In the genomic region with DNA sequence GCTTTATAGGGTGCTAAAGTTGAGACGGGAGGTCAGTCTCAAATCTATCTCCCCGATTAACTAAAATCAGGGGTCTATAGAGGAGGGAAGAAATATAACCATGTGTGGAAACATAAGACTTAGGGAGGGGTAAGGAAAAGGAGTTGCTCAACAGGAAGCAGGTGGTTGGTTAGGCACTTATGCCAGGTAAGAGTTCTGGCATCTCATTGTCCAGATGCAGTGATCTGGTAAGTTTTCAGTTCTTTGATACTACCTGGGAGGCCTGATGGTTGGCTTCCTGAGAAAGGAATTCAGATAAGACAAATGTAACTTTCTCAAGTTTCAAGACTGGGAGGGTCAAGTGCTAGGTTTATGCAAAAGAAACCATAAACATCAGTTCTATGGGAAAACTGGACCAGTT, we compare ENCODE assay signal across 1 cellular context.
TF ChIP-seq lines count a peak whose summit lies in the region.

No MANE protein-coding gene starts in this region.

TF ChIP-seq in WTC11, 78 proteins besides CTCF, POLR2A, EP300 and RAD21 (continued from another document):
- TF ChIP-seq, protein P1, sequence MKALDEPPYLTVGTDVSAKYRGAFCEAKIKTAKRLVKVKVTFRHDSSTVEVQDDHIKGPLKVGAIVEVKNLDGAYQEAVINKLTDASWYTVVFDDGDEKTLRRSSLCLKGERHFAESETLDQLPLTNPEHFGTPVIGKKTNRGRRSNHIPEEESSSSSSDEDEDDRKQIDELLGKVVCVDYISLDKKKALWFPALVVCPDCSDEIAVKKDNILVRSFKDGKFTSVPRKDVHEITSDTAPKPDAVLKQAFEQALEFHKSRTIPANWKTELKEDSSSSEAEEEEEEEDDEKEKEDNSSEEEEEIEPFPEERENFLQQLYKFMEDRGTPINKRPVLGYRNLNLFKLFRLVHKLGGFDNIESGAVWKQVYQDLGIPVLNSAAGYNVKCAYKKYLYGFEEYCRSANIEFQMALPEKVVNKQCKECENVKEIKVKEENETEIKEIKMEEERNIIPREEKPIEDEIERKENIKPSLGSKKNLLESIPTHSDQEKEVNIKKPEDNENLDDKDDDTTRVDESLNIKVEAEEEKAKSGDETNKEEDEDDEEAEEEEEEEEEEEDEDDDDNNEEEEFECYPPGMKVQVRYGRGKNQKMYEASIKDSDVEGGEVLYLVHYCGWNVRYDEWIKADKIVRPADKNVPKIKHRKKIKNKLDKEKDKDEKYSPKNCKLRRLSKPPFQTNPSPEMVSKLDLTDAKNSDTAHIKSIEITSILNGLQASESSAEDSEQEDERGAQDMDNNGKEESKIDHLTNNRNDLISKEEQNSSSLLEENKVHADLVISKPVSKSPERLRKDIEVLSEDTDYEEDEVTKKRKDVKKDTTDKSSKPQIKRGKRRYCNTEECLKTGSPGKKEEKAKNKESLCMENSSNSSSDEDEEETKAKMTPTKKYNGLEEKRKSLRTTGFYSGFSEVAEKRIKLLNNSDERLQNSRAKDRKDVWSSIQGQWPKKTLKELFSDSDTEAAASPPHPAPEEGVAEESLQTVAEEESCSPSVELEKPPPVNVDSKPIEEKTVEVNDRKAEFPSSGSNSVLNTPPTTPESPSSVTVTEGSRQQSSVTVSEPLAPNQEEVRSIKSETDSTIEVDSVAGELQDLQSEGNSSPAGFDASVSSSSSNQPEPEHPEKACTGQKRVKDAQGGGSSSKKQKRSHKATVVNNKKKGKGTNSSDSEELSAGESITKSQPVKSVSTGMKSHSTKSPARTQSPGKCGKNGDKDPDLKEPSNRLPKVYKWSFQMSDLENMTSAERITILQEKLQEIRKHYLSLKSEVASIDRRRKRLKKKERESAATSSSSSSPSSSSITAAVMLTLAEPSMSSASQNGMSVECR (CRISPR knock-in tag; IDR thresholded peaks at IDR 0.05; ENCODE audit: borderline replicate concordance) = no peak
- TF ChIP-seq NR2C2 (CRISPR knock-in tag; IDR thresholded peaks at IDR 0.05) = no peak
- no peak for TF ChIP-seq HMGA2 (CRISPR knock-in tag; IDR thresholded peaks at IDR 0.05)
- TF ChIP-seq, protein P2, sequence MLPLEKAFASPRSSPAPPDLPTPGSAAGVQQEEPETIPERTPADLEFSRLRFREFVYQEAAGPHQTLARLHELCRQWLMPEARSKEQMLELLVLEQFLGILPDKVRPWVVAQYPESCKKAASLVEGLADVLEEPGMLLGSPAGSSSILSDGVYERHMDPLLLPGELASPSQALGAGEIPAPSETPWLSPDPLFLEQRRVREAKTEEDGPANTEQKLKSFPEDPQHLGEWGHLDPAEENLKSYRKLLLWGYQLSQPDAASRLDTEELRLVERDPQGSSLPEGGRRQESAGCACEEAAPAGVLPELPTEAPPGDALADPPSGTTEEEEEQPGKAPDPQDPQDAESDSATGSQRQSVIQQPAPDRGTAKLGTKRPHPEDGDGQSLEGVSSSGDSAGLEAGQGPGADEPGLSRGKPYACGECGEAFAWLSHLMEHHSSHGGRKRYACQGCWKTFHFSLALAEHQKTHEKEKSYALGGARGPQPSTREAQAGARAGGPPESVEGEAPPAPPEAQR (CRISPR knock-in tag; IDR thresholded peaks at IDR 0.05) = no peak
- no peak for TF ChIP-seq JUN (CRISPR knock-in tag; IDR thresholded peaks at IDR 0.05)
- no peak for TF ChIP-seq ATF1 (CRISPR knock-in tag; IDR thresholded peaks at IDR 0.05)
- no peak for TF ChIP-seq ZBTB21 (CRISPR knock-in tag; IDR thresholded peaks at IDR 0.05; ENCODE audit: borderline replicate concordance)
- no peak for TF ChIP-seq ZNF219 (CRISPR knock-in tag; IDR thresholded peaks at IDR 0.05; ENCODE audit: borderline replicate concordance)
- TF ChIP-seq, protein P3, sequence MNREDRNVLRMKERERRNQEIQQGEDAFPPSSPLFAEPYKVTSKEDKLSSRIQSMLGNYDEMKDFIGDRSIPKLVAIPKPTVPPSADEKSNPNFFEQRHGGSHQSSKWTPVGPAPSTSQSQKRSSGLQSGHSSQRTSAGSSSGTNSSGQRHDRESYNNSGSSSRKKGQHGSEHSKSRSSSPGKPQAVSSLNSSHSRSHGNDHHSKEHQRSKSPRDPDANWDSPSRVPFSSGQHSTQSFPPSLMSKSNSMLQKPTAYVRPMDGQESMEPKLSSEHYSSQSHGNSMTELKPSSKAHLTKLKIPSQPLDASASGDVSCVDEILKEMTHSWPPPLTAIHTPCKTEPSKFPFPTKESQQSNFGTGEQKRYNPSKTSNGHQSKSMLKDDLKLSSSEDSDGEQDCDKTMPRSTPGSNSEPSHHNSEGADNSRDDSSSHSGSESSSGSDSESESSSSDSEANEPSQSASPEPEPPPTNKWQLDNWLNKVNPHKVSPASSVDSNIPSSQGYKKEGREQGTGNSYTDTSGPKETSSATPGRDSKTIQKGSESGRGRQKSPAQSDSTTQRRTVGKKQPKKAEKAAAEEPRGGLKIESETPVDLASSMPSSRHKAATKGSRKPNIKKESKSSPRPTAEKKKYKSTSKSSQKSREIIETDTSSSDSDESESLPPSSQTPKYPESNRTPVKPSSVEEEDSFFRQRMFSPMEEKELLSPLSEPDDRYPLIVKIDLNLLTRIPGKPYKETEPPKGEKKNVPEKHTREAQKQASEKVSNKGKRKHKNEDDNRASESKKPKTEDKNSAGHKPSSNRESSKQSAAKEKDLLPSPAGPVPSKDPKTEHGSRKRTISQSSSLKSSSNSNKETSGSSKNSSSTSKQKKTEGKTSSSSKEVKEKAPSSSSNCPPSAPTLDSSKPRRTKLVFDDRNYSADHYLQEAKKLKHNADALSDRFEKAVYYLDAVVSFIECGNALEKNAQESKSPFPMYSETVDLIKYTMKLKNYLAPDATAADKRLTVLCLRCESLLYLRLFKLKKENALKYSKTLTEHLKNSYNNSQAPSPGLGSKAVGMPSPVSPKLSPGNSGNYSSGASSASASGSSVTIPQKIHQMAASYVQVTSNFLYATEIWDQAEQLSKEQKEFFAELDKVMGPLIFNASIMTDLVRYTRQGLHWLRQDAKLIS (CRISPR knock-in tag; IDR thresholded peaks at IDR 0.05; ENCODE audit: borderline replicate concordance) = no peak
